ENCODE assay signal across 8 cellular contexts in the genomic region with DNA sequence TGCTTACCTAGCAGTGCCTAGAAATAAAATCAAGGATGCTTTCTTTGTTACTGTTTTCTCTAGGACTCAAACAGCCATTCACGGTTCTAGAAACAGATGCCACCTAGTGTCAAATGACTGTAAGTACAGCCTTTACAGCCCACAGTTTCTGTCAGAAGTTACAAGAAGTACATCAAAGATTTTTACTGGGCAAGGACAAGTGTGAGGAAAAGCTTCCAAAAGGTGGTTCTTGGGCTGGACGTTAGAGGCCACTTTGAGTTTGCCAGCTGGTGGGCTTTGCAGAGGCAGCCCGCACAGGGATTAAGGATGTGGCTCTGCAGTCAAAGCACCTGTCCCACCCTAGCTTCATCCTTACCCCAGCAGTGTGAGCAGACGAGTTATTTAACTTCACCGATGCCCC. TPM values are rescaled to one million over a fixed set of nuclear protein-coding genes. Genes with fewer than 3 reads are reported as not detected.
DNase-seq lines count a peak whose midpoint lies in the region; ATAC-seq and TF ChIP-seq lines count a peak whose summit lies in the region.

No MANE protein-coding gene starts in this region.

- H3K4me3 Mint-ChIP-seq in CD8-positive, alpha-beta T cell, result no peak overlapping the region
- no peak overlapping the region for H3K4me3 Mint-ChIP-seq in activated naive CD8-positive, alpha-beta T cell treated with anti-CD3 and anti-CD28 coated beads, Interleukin-2, amount 50 U/mL, for 24 hours

- POLR2A ChIA-PET in CD8-positive, alpha-beta T cell (lab: Charles Lee), result interaction anchor here (0.6 kb wide), 1 partner anchor 1262 kb away, joined by 3 read pairs; no protein-coding TSS in a partner anchor

- H3K36me3 ChIP-seq in CD8-positive, alpha-beta T cell (ENCODE audit: insufficient read depth, low read length), result no peaks in the 10 kb centered on the region
- no peaks in the 10 kb centered on the region for H3K36me3 ChIP-seq in H7 (replicated peaks; ENCODE audit: control insufficient read depth, insufficient read depth, low read length)
- H3K36me3 ChIP-seq in right atrium auricular region, result no peaks in the 10 kb centered on the region

- DNase-seq in CD8-positive, alpha-beta T cell, result peak in 1 of 7 experiments; percentile 50
- peak; percentile 41 for DNase-seq in H7
- DNase-seq in NCI-H446 (lab: John Stamatoyannopoulos, UW), result peak; percentile 12 to 71
- DNase-seq in activated naive CD8-positive, alpha-beta T cell treated with anti-CD3 and anti-CD28 coated beads, Interleukin-2, amount 50 U/mL, for 24 hours, result no peak
- no peak for DNase-seq in right atrium auricular region (ENCODE audit: low spot score)
- no peak for DNase-seq in sciatic nerve (ENCODE audit: low spot score)

- no peaks in the 10 kb centered on the region for H3K27me3 ChIP-seq in CD8-positive, alpha-beta T cell (ENCODE audit: insufficient read depth, low read length)
- H3K27me3 ChIP-seq in H7 (ENCODE audit: control insufficient read depth, insufficient read depth, low read length) (no peaks in the 10 kb centered on the region), right atrium auricular region (no peaks in the 10 kb centered on the region)

- no peak overlapping the region for H3K27ac ChIP-seq in CD8-positive, alpha-beta T cell (ENCODE audit: low read depth, low read length)
- H3K27ac ChIP-seq in right atrium auricular region, result no peak overlapping the region

- intact Hi-C loops in CD8-positive, alpha-beta T cell (cut with DNase I, micrococcal nuclease), result loop anchor here (1.0 to 5.0 kb wide), 3 partner anchors 129 to 197 kb away; no protein-coding TSS in a partner anchor
- intact Hi-C loops in sciatic nerve (cut with DNase I), result no loop called here

- peak; percentile 88 for TF ChIP-seq CTCF in CD8-positive, alpha-beta T cell (IDR thresholded peaks at IDR 0.05)
- peak; percentile 84 to 89 for TF ChIP-seq CTCF in right atrium auricular region (IDR thresholded peaks at IDR 0.05)

- H3K4me1 Mint-ChIP-seq in CD8-positive, alpha-beta T cell (ENCODE audit: low read depth), result peaks cover 72% of the 10 kb centered on the region
- peaks cover 63% of the 10 kb centered on the region for H3K4me1 Mint-ChIP-seq in activated naive CD8-positive, alpha-beta T cell treated with anti-CD3 and anti-CD28 coated beads, Interleukin-2, amount 50 U/mL, for 24 hours

- H3K4me1 ChIP-seq in CD8-positive, alpha-beta T cell (ENCODE audit: insufficient read depth, low read length), result peaks cover 44% of the 10 kb centered on the region
- H3K4me1 ChIP-seq in right atrium auricular region, result peaks cover 0 to 53% of the 10 kb centered on the region in 2 donors

- peak; percentile 88 for ATAC-seq in CD8-positive, alpha-beta T cell
- peak; percentile 60 for ATAC-seq in activated naive CD8-positive, alpha-beta T cell treated with anti-CD3 and anti-CD28 coated beads, Interleukin-2, amount 50 U/mL, for 24 hours
- peak; percentile 58 for ATAC-seq in sciatic nerve
- ATAC-seq in HG03175 (IDR thresholded peaks at IDR 0.05; ENCODE audit: unreplicated experiment), result no peak
- ATAC-seq in HG02588 (IDR thresholded peaks at IDR 0.05; ENCODE audit: unreplicated experiment), result no peak

- H3K36me3 Mint-ChIP-seq in CD8-positive, alpha-beta T cell, result no peaks in the 10 kb centered on the region
- H3K36me3 Mint-ChIP-seq in activated naive CD8-positive, alpha-beta T cell treated with anti-CD3 and anti-CD28 coated beads, Interleukin-2, amount 50 U/mL, for 24 hours (ENCODE audit: low read depth), result no peaks in the 10 kb centered on the region

- CTCF ChIA-PET in CD8-positive, alpha-beta T cell (lab: Charles Lee), result interaction anchor here (0.6 to 4.4 kb wide), 9 partner anchors 8 to 182 kb away, joined by 3 to 35 read pairs (median 4); no protein-coding TSS in a partner anchor

- H3K27me3 Mint-ChIP-seq in CD8-positive, alpha-beta T cell (ENCODE audit: low read depth), result no peaks in the 10 kb centered on the region
- H3K27me3 Mint-ChIP-seq in activated naive CD8-positive, alpha-beta T cell treated with anti-CD3 and anti-CD28 coated beads, Interleukin-2, amount 50 U/mL, for 24 hours, result no peaks in the 10 kb centered on the region

- H3K9me3 Mint-ChIP-seq in CD8-positive, alpha-beta T cell, result no peaks in the 10 kb centered on the region
- H3K9me3 Mint-ChIP-seq in activated naive CD8-positive, alpha-beta T cell treated with anti-CD3 and anti-CD28 coated beads, Interleukin-2, amount 50 U/mL, for 24 hours, result no peaks in the 10 kb centered on the region

- H3K4me3 ChIP-seq in CD8-positive, alpha-beta T cell (ENCODE audit: low read depth, low read length), result no peak overlapping the region
- H3K4me3 ChIP-seq in H7 (ENCODE audit: insufficient read depth, low read depth, low read length), result no peak overlapping the region
- no peak overlapping the region for H3K4me3 ChIP-seq in right atrium auricular region

- H3K9me3 ChIP-seq in CD8-positive, alpha-beta T cell (ENCODE audit: low read length), result no peaks in the 10 kb centered on the region
- no peaks in the 10 kb centered on the region for H3K9me3 ChIP-seq in right atrium auricular region

- no peak overlapping the region for H3K27ac Mint-ChIP-seq in CD8-positive, alpha-beta T cell
- no peak overlapping the region for H3K27ac Mint-ChIP-seq in activated naive CD8-positive, alpha-beta T cell treated with anti-CD3 and anti-CD28 coated beads, Interleukin-2, amount 50 U/mL, for 24 hours

RNA-seq across cellular contexts. Expression of a gene that starts 6.9 kb away (rescaled TPM):
- total RNA-seq in CD8-positive, alpha-beta T cell, result 10 to 100 TPM; 21.0 to 24.3 TPM
- total RNA-seq in H7 (2014; rRNA removed; shearing (Covaris generic)), result 17.5 and 22.8 TPM in 2 replicates
- total RNA-seq in right atrium auricular region, result 10 to 100 TPM; 20.2 to 20.5 TPM
- total RNA-seq in sciatic nerve, result 59.0 TPM

Comparison
In these comparisons a context has a peak if more than half of its experiments do, and no peak if none do; other contexts are left out.
1. ATAC-seq: peak in CD8-positive, alpha-beta T cell (single experiment), activated naive CD8-positive, alpha-beta T cell treated with anti-CD3 and anti-CD28 coated beads, Interleukin-2, amount 50 U/mL, for 24 hours (single experiment) and sciatic nerve (single experiment); none in HG03175 (single experiment) and HG02588 (single experiment).
2. DNase-seq: peak in H7 (single experiment) and NCI-H446 (2 of 2); none in activated naive CD8-positive, alpha-beta T cell treated with anti-CD3 and anti-CD28 coated beads, Interleukin-2, amount 50 U/mL, for 24 hours (single experiment), right atrium auricular region (single experiment) and sciatic nerve (single experiment).